In the genomic region with DNA sequence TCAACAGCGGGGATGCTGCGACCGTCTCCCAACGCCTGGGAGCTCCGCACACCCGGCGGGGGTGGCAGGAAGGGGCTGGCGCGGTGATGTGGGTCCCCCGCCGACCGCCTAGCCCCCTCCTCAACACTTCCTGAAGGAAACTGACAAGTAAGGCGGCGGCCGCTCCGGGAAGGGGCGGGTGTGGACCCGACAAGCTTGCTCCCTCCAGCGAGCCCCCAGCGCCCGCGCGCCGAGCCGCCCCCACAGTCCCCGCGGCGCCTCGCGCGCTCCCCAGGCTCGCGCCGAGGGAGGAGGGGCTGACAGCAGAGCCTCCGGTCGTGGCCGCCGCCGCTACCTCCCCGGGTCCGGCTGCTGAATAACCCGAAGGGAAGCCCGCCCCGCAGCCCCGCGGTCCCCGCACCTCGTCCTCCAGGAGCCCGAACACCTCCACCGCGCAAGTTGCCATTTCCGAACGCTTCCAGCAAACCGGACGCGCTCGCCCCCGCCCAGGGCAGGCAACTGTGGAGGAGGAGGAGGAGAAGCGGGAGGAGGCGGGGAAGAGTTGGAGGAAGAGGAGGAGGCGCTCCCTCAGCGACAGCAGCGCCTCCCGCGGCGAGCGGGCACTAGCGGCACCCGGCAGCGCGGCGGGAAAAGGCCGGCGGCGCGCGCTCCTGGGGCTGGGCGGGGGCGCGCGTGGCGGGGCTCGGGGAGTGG, we compare ENCODE assay signal across 1 cellular context.
TF ChIP-seq lines count a peak whose summit lies in the region.

Gene NEDD4 (minus strand): TSS at position 502 of the 693 bp plus-strand sequence. CDS start 57 bp downstream, at position 445.

TF ChIP-seq in K562, 482 proteins besides CTCF, POLR2A, EP300 and RAD21 (continued from another document):
- TF ChIP-seq PHF8 (IDR thresholded peaks at IDR 0.05; ENCODE audit: borderline replicate concordance, low read length) (peak; percentile 63), MAFG (tag; conservative IDR thresholded peaks at IDR 0.05) (no peak), RAD51 (IDR thresholded peaks at IDR 0.05; ENCODE audit: borderline replicate concordance, low read depth) (no peak), ZNF184 (CRISPR knock-in tag; IDR thresholded peaks at IDR 0.05) (no peak), POLR3G (IDR thresholded peaks at IDR 0.05; ENCODE audit: extremely low read depth, insufficient read length, insufficient replicate concordance) (no peak), KAT7 (CRISPR knock-in tag; IDR thresholded peaks at IDR 0.05; ENCODE audit: borderline replicate concordance) (peak; percentile 90; the same call in 1 of the 2 replicates), ZBTB12 (CRISPR knock-in tag; IDR thresholded peaks at IDR 0.05) (no peak), ARID1B (IDR thresholded peaks at IDR 0.05) (0 out of 2 replicates have a peak, but pooled peaks have one; percentile 26), PHF21A (IDR thresholded peaks at IDR 0.05; ENCODE audit: borderline replicate concordance, low read depth) (peak; percentile 44; the same call in 1 of the 2 replicates), ZNF584 (CRISPR knock-in tag; IDR thresholded peaks at IDR 0.05; ENCODE audit: low read depth) (no peak), MYC (IDR thresholded peaks at IDR 0.05; ENCODE audit: low read depth, low read length) (peak; percentile 56; the same call in 1 of the 2 replicates), MYC (CRISPR knock-in tag; IDR thresholded peaks at IDR 0.05; ENCODE audit: borderline replicate concordance, low read depth) (no peak), VEZF1 (CRISPR knock-in tag; IDR thresholded peaks at IDR 0.05) (peak; percentile 93), ZKSCAN1 (IDR thresholded peaks at IDR 0.05; ENCODE audit: low read depth, low read length) (0 out of 2 replicates have a peak, but pooled peaks have one; percentile 13), ZNF695 (CRISPR knock-in tag; IDR thresholded peaks at IDR 0.05) (no peak), RBFOX2 (IDR thresholded peaks at IDR 0.05; ENCODE audit: low read depth, low read length) (peak; percentile 96), NEUROD1 (IDR thresholded peaks at IDR 0.05; ENCODE audit: borderline replicate concordance, low read depth, low read length, partially characterized antibody) (peak; percentile 55), HDGF (IDR thresholded peaks at IDR 0.05) (no peak), MAZ (CRISPR knock-in tag; conservative IDR thresholded peaks at IDR 0.05 in 1 of 2, IDR thresholded peaks at IDR 0.05 in 1 of 2) (peak; percentile 92 to 93), ZNF644 (tag; IDR thresholded peaks at IDR 0.05; ENCODE audit: low read depth) (peak; percentile 82; the same call in 1 of the 2 replicates), TBP (optimal IDR thresholded peaks at IDR 0.05; ENCODE audit: low read depth, low read length) (peak; percentile 79), RB1 (IDR thresholded peaks at IDR 0.05; ENCODE audit: low read depth) (peak; percentile 98), NFYB (IDR thresholded peaks at IDR 0.05; ENCODE audit: extremely low read depth, insufficient read length) (no peak), CXXC5 (CRISPR knock-in tag; IDR thresholded peaks at IDR 0.05) (peak; percentile 74), ZNF3 (CRISPR knock-in tag; IDR thresholded peaks at IDR 0.05) (no peak), ZBTB17 (CRISPR knock-in tag; IDR thresholded peaks at IDR 0.05) (no peak), TAF1 (IDR thresholded peaks at IDR 0.05; ENCODE audit: control insufficient read depth, extremely low read depth, insufficient read depth, low read length, severe bottlenecking) (peak; percentile 63), FOXA3 (CRISPR knock-in tag; conservative IDR thresholded peaks at IDR 0.05 in 1 of 2, IDR thresholded peaks at IDR 0.05 in 1 of 2) (no peak), HDAC2 (IDR thresholded peaks at IDR 0.05) (no peak; the same call in 1 of the 2 replicates)
- TF ChIP-seq, protein P1, sequence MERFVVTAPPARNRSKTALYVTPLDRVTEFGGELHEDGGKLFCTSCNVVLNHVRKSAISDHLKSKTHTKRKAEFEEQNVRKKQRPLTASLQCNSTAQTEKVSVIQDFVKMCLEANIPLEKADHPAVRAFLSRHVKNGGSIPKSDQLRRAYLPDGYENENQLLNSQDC (CRISPR knock-in tag; IDR thresholded peaks at IDR 0.05) = no peak
- TF ChIP-seq, protein P2, sequence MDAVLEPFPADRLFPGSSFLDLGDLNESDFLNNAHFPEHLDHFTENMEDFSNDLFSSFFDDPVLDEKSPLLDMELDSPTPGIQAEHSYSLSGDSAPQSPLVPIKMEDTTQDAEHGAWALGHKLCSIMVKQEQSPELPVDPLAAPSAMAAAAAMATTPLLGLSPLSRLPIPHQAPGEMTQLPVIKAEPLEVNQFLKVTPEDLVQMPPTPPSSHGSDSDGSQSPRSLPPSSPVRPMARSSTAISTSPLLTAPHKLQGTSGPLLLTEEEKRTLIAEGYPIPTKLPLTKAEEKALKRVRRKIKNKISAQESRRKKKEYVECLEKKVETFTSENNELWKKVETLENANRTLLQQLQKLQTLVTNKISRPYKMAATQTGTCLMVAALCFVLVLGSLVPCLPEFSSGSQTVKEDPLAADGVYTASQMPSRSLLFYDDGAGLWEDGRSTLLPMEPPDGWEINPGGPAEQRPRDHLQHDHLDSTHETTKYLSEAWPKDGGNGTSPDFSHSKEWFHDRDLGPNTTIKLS (IDR thresholded peaks at IDR 0.05; ENCODE audit: borderline replicate concordance, low read depth) = peak; percentile 24; the same call in 1 of the 2 replicates
- TF ChIP-seq, protein P3, sequence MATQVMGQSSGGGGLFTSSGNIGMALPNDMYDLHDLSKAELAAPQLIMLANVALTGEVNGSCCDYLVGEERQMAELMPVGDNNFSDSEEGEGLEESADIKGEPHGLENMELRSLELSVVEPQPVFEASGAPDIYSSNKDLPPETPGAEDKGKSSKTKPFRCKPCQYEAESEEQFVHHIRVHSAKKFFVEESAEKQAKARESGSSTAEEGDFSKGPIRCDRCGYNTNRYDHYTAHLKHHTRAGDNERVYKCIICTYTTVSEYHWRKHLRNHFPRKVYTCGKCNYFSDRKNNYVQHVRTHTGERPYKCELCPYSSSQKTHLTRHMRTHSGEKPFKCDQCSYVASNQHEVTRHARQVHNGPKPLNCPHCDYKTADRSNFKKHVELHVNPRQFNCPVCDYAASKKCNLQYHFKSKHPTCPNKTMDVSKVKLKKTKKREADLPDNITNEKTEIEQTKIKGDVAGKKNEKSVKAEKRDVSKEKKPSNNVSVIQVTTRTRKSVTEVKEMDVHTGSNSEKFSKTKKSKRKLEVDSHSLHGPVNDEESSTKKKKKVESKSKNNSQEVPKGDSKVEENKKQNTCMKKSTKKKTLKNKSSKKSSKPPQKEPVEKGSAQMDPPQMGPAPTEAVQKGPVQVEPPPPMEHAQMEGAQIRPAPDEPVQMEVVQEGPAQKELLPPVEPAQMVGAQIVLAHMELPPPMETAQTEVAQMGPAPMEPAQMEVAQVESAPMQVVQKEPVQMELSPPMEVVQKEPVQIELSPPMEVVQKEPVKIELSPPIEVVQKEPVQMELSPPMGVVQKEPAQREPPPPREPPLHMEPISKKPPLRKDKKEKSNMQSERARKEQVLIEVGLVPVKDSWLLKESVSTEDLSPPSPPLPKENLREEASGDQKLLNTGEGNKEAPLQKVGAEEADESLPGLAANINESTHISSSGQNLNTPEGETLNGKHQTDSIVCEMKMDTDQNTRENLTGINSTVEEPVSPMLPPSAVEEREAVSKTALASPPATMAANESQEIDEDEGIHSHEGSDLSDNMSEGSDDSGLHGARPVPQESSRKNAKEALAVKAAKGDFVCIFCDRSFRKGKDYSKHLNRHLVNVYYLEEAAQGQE (CRISPR knock-in tag; IDR thresholded peaks at IDR 0.05; ENCODE audit: low read depth) = peak; percentile 46; the same call in 1 of the 2 replicates
- TF ChIP-seq, protein P4, sequence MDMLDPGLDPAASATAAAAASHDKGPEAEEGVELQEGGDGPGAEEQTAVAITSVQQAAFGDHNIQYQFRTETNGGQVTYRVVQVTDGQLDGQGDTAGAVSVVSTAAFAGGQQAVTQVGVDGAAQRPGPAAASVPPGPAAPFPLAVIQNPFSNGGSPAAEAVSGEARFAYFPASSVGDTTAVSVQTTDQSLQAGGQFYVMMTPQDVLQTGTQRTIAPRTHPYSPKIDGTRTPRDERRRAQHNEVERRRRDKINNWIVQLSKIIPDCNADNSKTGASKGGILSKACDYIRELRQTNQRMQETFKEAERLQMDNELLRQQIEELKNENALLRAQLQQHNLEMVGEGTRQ (CRISPR knock-in tag; IDR thresholded peaks at IDR 0.05) = no peak
TF ChIP-seq in K562: peak in this region for 79.
